ENCODE assay signal across 1 cellular context in genomic region chr7:113117286-113117879, GRCh38.
TF ChIP-seq lines count a peak whose summit lies in the region.

No MANE protein-coding gene starts in this region.

TF ChIP-seq in HEK293, 187 proteins besides CTCF, POLR2A, EP300 and RAD21:
- TF ChIP-seq ZNF335 (tag by site-specific recombination; conservative IDR thresholded peaks at IDR 0.05) = 0 out of 2 replicates have a peak, but pooled peaks have one; percentile 6
- TF ChIP-seq BCL6B (tag by site-specific recombination; IDR thresholded peaks at IDR 0.05) = peak; percentile 53; the same call in 1 of the 2 replicates
